ENCODE assay signal across 2 cellular contexts in the genomic region with DNA sequence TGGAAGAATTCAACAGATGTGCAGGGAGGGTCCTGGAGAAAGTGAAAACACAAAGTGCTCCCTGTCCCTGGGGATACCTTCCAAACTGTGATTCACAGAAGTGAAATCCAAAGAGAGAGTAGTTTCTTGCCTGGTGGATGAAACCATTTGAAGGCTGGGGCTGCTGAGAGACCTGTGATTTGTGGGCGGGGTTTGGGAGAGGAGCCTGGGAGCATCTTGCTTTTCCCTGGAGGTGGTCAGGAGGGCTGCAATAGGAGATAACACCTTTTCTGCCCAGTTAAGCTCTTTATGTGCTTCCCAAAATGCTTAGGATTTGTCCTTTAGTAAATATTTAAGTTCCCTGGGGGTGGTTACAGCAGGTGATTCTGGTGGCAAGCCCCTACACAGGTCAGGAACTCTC.
TF ChIP-seq lines count a peak whose summit lies in the region.

No MANE protein-coding gene starts in this region.

TF ChIP-seq in GM23338, 12 proteins besides CTCF, POLR2A, EP300 and RAD21:
- TF ChIP-seq JUNB (IDR thresholded peaks at IDR 0.05; ENCODE audit: unreplicated experiment) = no peak
- TF ChIP-seq POLR2AphosphoS5 (IDR thresholded peaks at IDR 0.05; ENCODE audit: low read depth) = no peak
- no peak for TF ChIP-seq EZH2phosphoT487 (IDR thresholded peaks at IDR 0.05; ENCODE audit: unreplicated experiment)
- no peak for TF ChIP-seq CREB1 (CRISPR knock-in tag; IDR thresholded peaks at IDR 0.05; ENCODE audit: low read depth)
- no peak for TF ChIP-seq NANOG (IDR thresholded peaks at IDR 0.05; ENCODE audit: borderline replicate concordance)
- no peak for TF ChIP-seq ZNF331 (CRISPR knock-in tag; IDR thresholded peaks at IDR 0.05; ENCODE audit: low read depth)

TF ChIP-seq in H1, 55 proteins besides CTCF, POLR2A, EP300 and RAD21:
- no peak for TF ChIP-seq BACH1 (IDR thresholded peaks at IDR 0.05; ENCODE audit: low read length)
- no peak for TF ChIP-seq TBP (IDR thresholded peaks at IDR 0.05; ENCODE audit: low read depth, low read length)
- no peak for TF ChIP-seq GABPA (IDR thresholded peaks at IDR 0.05; ENCODE audit: borderline replicate concordance, insufficient read depth, low read length)
- TF ChIP-seq, protein P1, sequence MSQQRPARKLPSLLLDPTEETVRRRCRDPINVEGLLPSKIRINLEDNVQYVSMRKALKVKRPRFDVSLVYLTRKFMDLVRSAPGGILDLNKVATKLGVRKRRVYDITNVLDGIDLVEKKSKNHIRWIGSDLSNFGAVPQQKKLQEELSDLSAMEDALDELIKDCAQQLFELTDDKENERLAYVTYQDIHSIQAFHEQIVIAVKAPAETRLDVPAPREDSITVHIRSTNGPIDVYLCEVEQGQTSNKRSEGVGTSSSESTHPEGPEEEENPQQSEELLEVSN (IDR thresholded peaks at IDR 0.05) = no peak
- no peak for TF ChIP-seq KDM5A (IDR thresholded peaks at IDR 0.05; ENCODE audit: low read length)
- no peak for TF ChIP-seq SUZ12 (IDR thresholded peaks at IDR 0.05; ENCODE audit: low read length)
- TF ChIP-seq KDM1A (IDR thresholded peaks at IDR 0.05; ENCODE audit: borderline replicate concordance, low read length) = no peak
- no peak for TF ChIP-seq TAF1 (IDR thresholded peaks at IDR 0.05; ENCODE audit: low read depth, low read length)
- TF ChIP-seq GTF2F1 (IDR thresholded peaks at IDR 0.05; ENCODE audit: borderline replicate concordance, low read depth, low read length) = no peak
- no peak for TF ChIP-seq NANOG (IDR thresholded peaks at IDR 0.05; ENCODE audit: insufficient read depth, low read depth, low read length, poor library complexity, severe bottlenecking)
- no peak for TF ChIP-seq SIX5 (IDR thresholded peaks at IDR 0.05; ENCODE audit: low read depth, low read length)
TF ChIP-seq in H1: peak in this region for 0.
